In the genomic region with DNA sequence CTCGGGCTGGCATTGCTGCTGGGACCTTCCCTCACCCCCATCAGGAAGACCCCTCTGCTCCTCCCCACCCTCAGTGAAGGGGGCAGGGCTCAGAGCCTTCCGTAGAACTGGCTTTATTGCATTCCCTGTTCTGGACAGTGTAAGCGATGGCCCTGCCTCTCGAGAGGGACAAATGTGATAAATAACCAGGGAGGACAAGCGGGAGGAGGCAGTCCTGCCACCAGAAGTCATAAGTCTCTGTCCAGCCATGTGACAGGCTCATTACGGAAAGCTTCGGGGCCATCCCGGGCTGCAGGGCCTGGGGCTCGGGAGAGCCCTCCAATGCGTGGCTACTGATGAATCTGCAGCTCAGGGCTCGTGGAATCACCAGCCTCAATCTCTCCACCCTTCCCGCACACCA, we compare ENCODE assay signal across 1 cellular context.
TF ChIP-seq lines count a peak whose summit lies in the region.

No MANE protein-coding gene starts in this region.

TF ChIP-seq in K562, 482 proteins besides CTCF, POLR2A, EP300 and RAD21 (continued from another document):
- TF ChIP-seq, protein P1, sequence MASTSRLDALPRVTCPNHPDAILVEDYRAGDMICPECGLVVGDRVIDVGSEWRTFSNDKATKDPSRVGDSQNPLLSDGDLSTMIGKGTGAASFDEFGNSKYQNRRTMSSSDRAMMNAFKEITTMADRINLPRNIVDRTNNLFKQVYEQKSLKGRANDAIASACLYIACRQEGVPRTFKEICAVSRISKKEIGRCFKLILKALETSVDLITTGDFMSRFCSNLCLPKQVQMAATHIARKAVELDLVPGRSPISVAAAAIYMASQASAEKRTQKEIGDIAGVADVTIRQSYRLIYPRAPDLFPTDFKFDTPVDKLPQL (IDR thresholded peaks at IDR 0.05; ENCODE audit: extremely low read depth, insufficient read length): no peak
- TF ChIP-seq TAF15 (IDR thresholded peaks at IDR 0.05; ENCODE audit: low read depth, low read length): no peak
- peak; percentile 9 for TF ChIP-seq MEIS2 (IDR thresholded peaks at IDR 0.05; ENCODE audit: partially characterized antibody)
- TF ChIP-seq KDM2B (CRISPR knock-in tag; IDR thresholded peaks at IDR 0.05): no peak
- no peak for TF ChIP-seq SIN3B (IDR thresholded peaks at IDR 0.05; ENCODE audit: low read depth)
- no peak for TF ChIP-seq HDAC3 (IDR thresholded peaks at IDR 0.05; ENCODE audit: borderline replicate concordance, partially characterized antibody)
- TF ChIP-seq, protein P2, sequence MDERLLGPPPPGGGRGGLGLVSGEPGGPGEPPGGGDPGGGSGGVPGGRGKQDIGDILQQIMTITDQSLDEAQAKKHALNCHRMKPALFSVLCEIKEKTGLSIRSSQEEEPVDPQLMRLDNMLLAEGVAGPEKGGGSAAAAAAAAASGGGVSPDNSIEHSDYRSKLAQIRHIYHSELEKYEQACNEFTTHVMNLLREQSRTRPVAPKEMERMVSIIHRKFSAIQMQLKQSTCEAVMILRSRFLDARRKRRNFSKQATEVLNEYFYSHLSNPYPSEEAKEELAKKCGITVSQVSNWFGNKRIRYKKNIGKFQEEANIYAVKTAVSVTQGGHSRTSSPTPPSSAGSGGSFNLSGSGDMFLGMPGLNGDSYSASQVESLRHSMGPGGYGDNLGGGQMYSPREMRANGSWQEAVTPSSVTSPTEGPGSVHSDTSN (CRISPR knock-in tag; IDR thresholded peaks at IDR 0.05; ENCODE audit: low read depth): no peak
- TF ChIP-seq, protein P2 (tag; conservative IDR thresholded peaks at IDR 0.05; ENCODE audit: low read depth): peak; percentile 46; the same call in 1 of the 2 replicates
- TF ChIP-seq DMBX1 (CRISPR knock-in tag; IDR thresholded peaks at IDR 0.05; ENCODE audit: borderline replicate concordance): no peak
- TF ChIP-seq SMC3 (conservative IDR thresholded peaks at IDR 0.05; ENCODE audit: insufficient read depth, low read depth, low read length): no peak
TF ChIP-seq in K562: peak in this region for 2.
